Comparison of ENCODE assay signal across 8 cellular contexts in the genomic region with DNA sequence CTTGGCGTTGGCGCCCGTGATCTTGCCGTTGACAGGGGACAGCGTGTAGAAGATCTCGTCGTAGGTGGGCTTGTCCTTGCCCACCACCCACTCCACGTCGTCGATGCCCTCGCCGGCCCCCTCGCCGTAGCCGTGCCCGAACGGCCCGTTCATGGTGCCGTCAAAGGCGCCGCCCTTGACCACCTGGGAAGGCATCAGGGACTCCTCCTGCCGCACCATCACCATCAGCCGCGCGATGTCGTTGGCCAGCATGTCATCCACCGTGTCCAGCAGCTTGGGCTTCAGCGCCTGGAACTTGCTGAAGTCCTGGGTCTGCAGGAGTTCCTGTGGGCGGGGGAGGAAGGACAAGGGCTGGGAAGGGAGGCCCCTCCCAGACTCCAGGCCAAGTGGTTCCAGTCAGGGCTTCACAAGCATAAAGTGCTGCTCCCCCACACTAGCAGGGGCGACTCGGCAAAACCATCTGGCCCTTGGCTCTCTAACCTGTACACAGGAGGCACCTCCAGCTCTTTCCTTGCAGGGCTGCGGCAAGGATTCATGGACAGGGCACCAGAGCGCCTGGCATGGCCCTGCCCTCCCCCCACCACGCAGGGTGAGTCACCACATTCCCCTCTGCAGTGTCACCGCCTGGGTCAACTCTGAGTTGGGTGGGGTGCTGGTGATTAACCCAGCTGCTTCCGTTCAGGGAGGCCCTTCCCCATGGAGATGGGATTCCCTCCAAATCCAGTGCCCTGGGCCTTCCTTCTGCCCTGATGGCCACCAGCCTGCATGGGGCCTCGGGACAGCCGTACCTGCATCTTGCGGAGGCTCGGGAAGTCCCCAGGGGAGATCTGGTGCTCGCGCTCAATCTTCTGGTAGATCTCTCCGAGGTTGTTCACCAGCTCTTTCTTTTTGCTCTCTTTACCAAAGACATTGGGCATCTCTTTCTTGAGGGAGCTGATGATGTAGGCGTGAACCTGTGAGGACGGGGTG. TPM values are rescaled to one million over a fixed set of nuclear protein-coding genes. Genes with fewer than 3 reads are reported as not detected.
A peak's percentile ranks its signal among the peaks of the same experiment; 100 is the strongest.
DNase-seq lines count a peak whose midpoint lies in the region; ATAC-seq, FAIRE-seq and TF ChIP-seq lines count a peak whose summit lies in the region.

No MANE protein-coding gene starts in this region.

- DNase-seq in GOT3 (lab: John Stamatoyannopoulos, UW) = peak; percentile 55
- peak; percentile 75 to 82 for DNase-seq in SJCRH30
- DNase-seq in central memory CD8-positive, alpha-beta T cell (ENCODE audit: low spot score in 2 of 2) = no peak
- peak; percentile 80 for DNase-seq in HepG2 (ENCODE audit: low spot score)
- DNase-seq in stromal cell of bone marrow (ENCODE audit: low read depth) = peak; percentile 88
- DNase-seq in NCI-H1417 (lab: John Stamatoyannopoulos, UW) = no peak
- DNase-seq in NCI-H1417 treated with DMSO at 0.1 percent for 48 hours (lab: John Stamatoyannopoulos, UW) = no peak
- DNase-seq in NCI-H2107 treated with DMSO at 0.1 percent for 48 hours (lab: John Stamatoyannopoulos, UW; ENCODE audit: unreplicated experiment) = no peak

- peak overlapping the region; percentile 68 for H3K4me3 Mint-ChIP-seq in central memory CD8-positive, alpha-beta T cell

- intact Hi-C loops in HepG2 (cut with micrococcal nuclease; ENCODE audit: unreplicated experiment) = no loop called here

- WGBS in HepG2 (ENCODE audit: low lambda C conversion rate) = 92% methylated on average over 38 of the region's 45 CpGs

- 0 out of 2 replicates have a peak overlapping the region, but pooled peaks have one; percentile 7 for H3K9ac ChIP-seq in HepG2 (ENCODE audit: insufficient read depth, low read depth, low read length)

- CTCF ChIA-PET in HepG2 (lab: Yijun Ruan, JAX; ENCODE audit: low intra/inter-chr PET ratio, low total read pairs) = no interaction called here

- H3K4me2 ChIP-seq in HepG2 (ENCODE audit: low read depth, low read length) = no peak overlapping the region

- no peaks in the 10 kb centered on the region for H3K27me3 ChIP-seq in SJCRH30
- H3K27me3 ChIP-seq in HepG2 (ENCODE audit: control insufficient read depth in 1 of 2, insufficient read depth in 2 of 2, low read length in 2 of 2) = no peaks in the 10 kb centered on the region

- no peak for FAIRE-seq in HepG2 (lab: Jason Lieb, UNC)

- no peaks in the 10 kb centered on the region for H3K9me3 ChIP-seq in SJCRH30 (replicated peaks)
- H3K9me3 ChIP-seq in HepG2 (ENCODE audit: low read length) = no peaks in the 10 kb centered on the region

- H3K4me3 ChIP-seq in SJCRH30 (no peak overlapping the region), HepG2 (replicated peaks in 1 of 3; ENCODE audit: insufficient read depth in 1 of 3, low read depth in 2 of 3, low read length in 3 of 3) (no peak overlapping the region)

- peaks cover 63% of the 10 kb centered on the region for H3K36me3 Mint-ChIP-seq in central memory CD8-positive, alpha-beta T cell (ENCODE audit: insufficient read depth)

- H4K20me1 ChIP-seq in HepG2 (ENCODE audit: insufficient read depth, low read length) = no peaks in the 10 kb centered on the region

- POLR2A ChIA-PET in HepG2 (lab: Yijun Ruan, JAX) = interaction anchor here (0.8 to 3.0 kb wide), 16 partner anchors 10 to 267 kb away, joined by 3 to 23 read pairs (median 6); partner anchors contain the start of genes EHD1, FAU, GPHA2 and MRPL49

- TSS peak; percentile 39 for BruUV-seq in HepG2 (replicated peaks; lab: Mats Ljungman, UMichigan)

- no peak for TF ChIP-seq POLR2A in HepG2 (IDR thresholded peaks at IDR 0.05; ENCODE audit: insufficient read depth in 1 of 2, low read depth in 2 of 2, low read length in 2 of 2)

- no peaks in the 10 kb centered on the region for H3K9me3 Mint-ChIP-seq in central memory CD8-positive, alpha-beta T cell

- TF ChIP-seq RAD21 in HepG2 (CRISPR knock-in tag; IDR thresholded peaks at IDR 0.05) = no peak

- H3K27ac ChIP-seq in SJCRH30 = peak overlapping the region; percentile 73
- H3K27ac ChIP-seq in HepG2 (ENCODE audit: extremely low read length, insufficient read depth, low read length) = peak overlapping the region; percentile 43

- no peak for ATAC-seq in central memory CD8-positive, alpha-beta T cell (replicated peaks; ENCODE audit: extremely low read depth, poor library complexity, severe bottlenecking)
- ATAC-seq in HepG2 = peak; percentile 65

- no peaks in the 10 kb centered on the region for H3K27me3 Mint-ChIP-seq in central memory CD8-positive, alpha-beta T cell

- peaks cover 67% of the 10 kb centered on the region for H3K4me1 Mint-ChIP-seq in central memory CD8-positive, alpha-beta T cell

- H3K36me3 ChIP-seq in SJCRH30 (peaks cover 36% of the 10 kb centered on the region; the same call in 1 of the 2 replicates), HepG2 (replicated peaks in 1 of 2; ENCODE audit: control insufficient read depth in 1 of 2, insufficient read depth in 2 of 2, low read length in 2 of 2) (peaks cover 12 to 27% of the 10 kb centered on the region in 2 experiments; a peak in 4 of 5 replicates)

- TF ChIP-seq CTCF in HepG2 (CRISPR knock-in tag; IDR thresholded peaks at IDR 0.05) = no peak

- no peaks in the 10 kb centered on the region for H3K79me2 ChIP-seq in HepG2 (ENCODE audit: insufficient read depth, low read length)

- TF ChIP-seq EP300 in HepG2 (IDR thresholded peaks at IDR 0.05; ENCODE audit: low read depth in 2 of 2, low read length in 2 of 2) (peak in 1 of 2 experiments; percentile 62; a peak in 2 of 4 replicates), HepG2 (CRISPR knock-in tag; IDR thresholded peaks at IDR 0.05; ENCODE audit: borderline replicate concordance) (peak; percentile 87)

- peak overlapping the region; percentile 95 for H3K27ac Mint-ChIP-seq in central memory CD8-positive, alpha-beta T cell (ENCODE audit: low read depth)

- in situ Hi-C loops in HepG2 (cut with HindIII; ENCODE audit: extremely low pct_ligation_motif_present, low pct_unique_long_range_greater_than_20kb) = no loop called here

- no peak overlapping the region for H2AFZ ChIP-seq in HepG2 (ENCODE audit: low read length)

- H3K4me1 ChIP-seq in SJCRH30 (peaks cover 68% of the 10 kb centered on the region), HepG2 (ENCODE audit: insufficient read depth, low read length) (peaks cover 38% of the 10 kb centered on the region)

RNA-seq across cellular contexts. Expression of gene CDC42BPG, which starts 10.4 kb away (rescaled TPM):
- total RNA-seq in SJCRH30 (2014; rRNA removed; shearing (Covaris generic)) = 0.03 and 0.10 TPM in 2 replicates
- total RNA-seq in HepG2 (2016; rRNA removed; fragmentation: Illumina TruSeq; extraction: Trizol) = 0.77 and 1.4 TPM in 2 replicates
- total RNA-seq in HepG2 (2016; cell fraction: cytosol; rRNA removed; fragmentation: Illumina TruSeq; extraction: Trizol; ENCODE audit: low read depth) = 0.10 and 0.35 TPM in 2 replicates
- total RNA-seq in HepG2 (2016; cell fraction: insoluble cytoplasmic fraction; rRNA removed; fragmentation: Illumina TruSeq; extraction: Trizol) = 0.42 and 1.4 TPM in 2 replicates
- 0.37 and 0.38 TPM in 2 replicates for total RNA-seq in HepG2 (2016; cell fraction: membrane; rRNA removed; fragmentation: Illumina TruSeq; extraction: Trizol)
- 1.8 and 2.0 TPM in 2 replicates for total RNA-seq in HepG2 (2016; cell fraction: nucleus; rRNA removed; fragmentation: Illumina TruSeq; extraction: Trizol)
- polyA plus RNA-seq in HepG2 (2011; rRNA removed) = 0.55 and 0.99 TPM in 2 replicates
- polyA plus RNA-seq in HepG2 (2011; cell fraction: cytosol; rRNA removed) = 0.34 and 0.54 TPM in 2 replicates
- 6.3 and 7.3 TPM in 2 replicates for polyA plus RNA-seq in HepG2 (2011; cell fraction: nucleus; rRNA removed)
- 1.2 and 1.3 TPM in 2 replicates for polyA plus RNA-seq in HepG2 (2012)
- 0.06 and 0.11 TPM in 2 replicates for polyA plus RNA-seq in HepG2 (2016; cell fraction: cytosol; fragmentation: Illumina TruSeq; extraction: Trizol; ENCODE audit: low read depth)
- 0.63 and 0.75 TPM in 2 replicates for polyA plus RNA-seq in HepG2 (2016; cell fraction: insoluble cytoplasmic fraction; fragmentation: Illumina TruSeq; extraction: Trizol; ENCODE audit: low read depth)
- polyA plus RNA-seq in HepG2 (2016; cell fraction: membrane; fragmentation: Illumina TruSeq; extraction: Trizol; ENCODE audit: low read depth) = 0.24 and 0.70 TPM in 2 replicates
- polyA plus RNA-seq in HepG2 (2016; cell fraction: nucleus; fragmentation: Illumina TruSeq; extraction: Trizol; ENCODE audit: insufficient read depth, low read depth) = 4.9 and 5.6 TPM in 2 replicates
- polyA minus RNA-seq in HepG2 (2011; rRNA and poly(A)+ RNA removed; ENCODE audit: low replicate concordance) = 1.3 and 2.7 TPM in 2 replicates
- 0.59 and 1.6 TPM in 2 replicates for polyA minus RNA-seq in HepG2 (2011; cell fraction: cytosol; rRNA and poly(A)+ RNA removed)
- 1.9 and 4.0 TPM in 2 replicates for polyA minus RNA-seq in HepG2 (2011; cell fraction: nucleus; rRNA and poly(A)+ RNA removed)

RNA-seq across cellular contexts. Expression of gene EHD1, which starts 23.6 kb away (rescaled TPM):
- total RNA-seq in SJCRH30 (2014; rRNA removed; shearing (Covaris generic)) = 43.4 and 45.0 TPM in 2 replicates
- 22.0 and 26.6 TPM in 2 replicates for total RNA-seq in HepG2 (2016; rRNA removed; fragmentation: Illumina TruSeq; extraction: Trizol)
- 8.1 and 9.7 TPM in 2 replicates for total RNA-seq in HepG2 (2016; cell fraction: cytosol; rRNA removed; fragmentation: Illumina TruSeq; extraction: Trizol; ENCODE audit: low read depth)
- 22.9 and 29.1 TPM in 2 replicates for total RNA-seq in HepG2 (2016; cell fraction: insoluble cytoplasmic fraction; rRNA removed; fragmentation: Illumina TruSeq; extraction: Trizol)
- 11.0 and 11.5 TPM in 2 replicates for total RNA-seq in HepG2 (2016; cell fraction: membrane; rRNA removed; fragmentation: Illumina TruSeq; extraction: Trizol)
- 16.8 and 19.6 TPM in 2 replicates for total RNA-seq in HepG2 (2016; cell fraction: nucleus; rRNA removed; fragmentation: Illumina TruSeq; extraction: Trizol)
- polyA plus RNA-seq in HepG2 (2011; rRNA removed) = 23.6 and 29.4 TPM in 2 replicates
- 20.8 and 31.1 TPM in 2 replicates for polyA plus RNA-seq in HepG2 (2011; cell fraction: cytosol; rRNA removed)
- polyA plus RNA-seq in HepG2 (2011; cell fraction: nucleus; rRNA removed) = 42.3 and 43.0 TPM in 2 replicates
- polyA plus RNA-seq in HepG2 (2012) = 18.8 and 23.3 TPM in 2 replicates
- 3.5 and 3.9 TPM in 2 replicates for polyA plus RNA-seq in HepG2 (2016; cell fraction: cytosol; fragmentation: Illumina TruSeq; extraction: Trizol; ENCODE audit: low read depth)
- polyA plus RNA-seq in HepG2 (2016; cell fraction: insoluble cytoplasmic fraction; fragmentation: Illumina TruSeq; extraction: Trizol; ENCODE audit: low read depth) = 29.0 and 35.3 TPM in 2 replicates
- 7.9 and 9.3 TPM in 2 replicates for polyA plus RNA-seq in HepG2 (2016; cell fraction: membrane; fragmentation: Illumina TruSeq; extraction: Trizol; ENCODE audit: low read depth)
- 33.4 and 34.4 TPM in 2 replicates for polyA plus RNA-seq in HepG2 (2016; cell fraction: nucleus; fragmentation: Illumina TruSeq; extraction: Trizol; ENCODE audit: insufficient read depth, low read depth)
- 63.9 and 78.7 TPM in 2 replicates for polyA minus RNA-seq in HepG2 (2011; rRNA and poly(A)+ RNA removed; ENCODE audit: low replicate concordance)
- 21.2 and 28.0 TPM in 2 replicates for polyA minus RNA-seq in HepG2 (2011; cell fraction: cytosol; rRNA and poly(A)+ RNA removed)
- 15.5 and 22.1 TPM in 2 replicates for polyA minus RNA-seq in HepG2 (2011; cell fraction: nucleus; rRNA and poly(A)+ RNA removed)

RNA-seq across cellular contexts. Expression of gene MEN1, which starts 44.5 kb away (rescaled TPM):
- 25.9 and 26.3 TPM in 2 replicates for total RNA-seq in SJCRH30 (2014; rRNA removed; shearing (Covaris generic))
- 15.3 and 20.5 TPM in 2 replicates for total RNA-seq in HepG2 (2016; rRNA removed; fragmentation: Illumina TruSeq; extraction: Trizol)
- total RNA-seq in HepG2 (2016; cell fraction: cytosol; rRNA removed; fragmentation: Illumina TruSeq; extraction: Trizol; ENCODE audit: low read depth) = 3.8 and 4.3 TPM in 2 replicates
- 11.7 and 21.5 TPM in 2 replicates for total RNA-seq in HepG2 (2016; cell fraction: insoluble cytoplasmic fraction; rRNA removed; fragmentation: Illumina TruSeq; extraction: Trizol)
- total RNA-seq in HepG2 (2016; cell fraction: membrane; rRNA removed; fragmentation: Illumina TruSeq; extraction: Trizol) = 9.8 and 11.2 TPM in 2 replicates
- total RNA-seq in HepG2 (2016; cell fraction: nucleus; rRNA removed; fragmentation: Illumina TruSeq; extraction: Trizol) = 16.8 and 17.9 TPM in 2 replicates
- 27.3 and 30.9 TPM in 2 replicates for polyA plus RNA-seq in HepG2 (2011; rRNA removed)
- 11.1 and 16.7 TPM in 2 replicates for polyA plus RNA-seq in HepG2 (2011; cell fraction: cytosol; rRNA removed)
- polyA plus RNA-seq in HepG2 (2011; cell fraction: nucleus; rRNA removed) = 97.2 and 109 TPM in 2 replicates
- 19.6 and 26.4 TPM in 2 replicates for polyA plus RNA-seq in HepG2 (2012)
- 5.0 and 5.9 TPM in 2 replicates for polyA plus RNA-seq in HepG2 (2016; cell fraction: cytosol; fragmentation: Illumina TruSeq; extraction: Trizol; ENCODE audit: low read depth)
- polyA plus RNA-seq in HepG2 (2016; cell fraction: insoluble cytoplasmic fraction; fragmentation: Illumina TruSeq; extraction: Trizol; ENCODE audit: low read depth) = 24.4 and 31.0 TPM in 2 replicates
- 13.6 and 15.0 TPM in 2 replicates for polyA plus RNA-seq in HepG2 (2016; cell fraction: membrane; fragmentation: Illumina TruSeq; extraction: Trizol; ENCODE audit: low read depth)
- 70.2 and 70.8 TPM in 2 replicates for polyA plus RNA-seq in HepG2 (2016; cell fraction: nucleus; fragmentation: Illumina TruSeq; extraction: Trizol; ENCODE audit: insufficient read depth, low read depth)
- 38.1 and 40.7 TPM in 2 replicates for polyA minus RNA-seq in HepG2 (2011; rRNA and poly(A)+ RNA removed; ENCODE audit: low replicate concordance)
- 14.8 and 15.4 TPM in 2 replicates for polyA minus RNA-seq in HepG2 (2011; cell fraction: cytosol; rRNA and poly(A)+ RNA removed)
- 11.1 and 15.7 TPM in 2 replicates for polyA minus RNA-seq in HepG2 (2011; cell fraction: nucleus; rRNA and poly(A)+ RNA removed)

RNA-seq across cellular contexts. Expression of gene MAP4K2, which starts 51.8 kb away (rescaled TPM):
- total RNA-seq in SJCRH30 (2014; rRNA removed; shearing (Covaris generic)) = 8.9 and 9.6 TPM in 2 replicates
- total RNA-seq in HepG2 (2016; rRNA removed; fragmentation: Illumina TruSeq; extraction: Trizol) = 7.8 and 8.3 TPM in 2 replicates
- 3.5 and 4.1 TPM in 2 replicates for total RNA-seq in HepG2 (2016; cell fraction: cytosol; rRNA removed; fragmentation: Illumina TruSeq; extraction: Trizol; ENCODE audit: low read depth)
- 4.8 and 7.6 TPM in 2 replicates for total RNA-seq in HepG2 (2016; cell fraction: insoluble cytoplasmic fraction; rRNA removed; fragmentation: Illumina TruSeq; extraction: Trizol)
- 10.9 and 11.1 TPM in 2 replicates for total RNA-seq in HepG2 (2016; cell fraction: membrane; rRNA removed; fragmentation: Illumina TruSeq; extraction: Trizol)
- 6.7 and 7.4 TPM in 2 replicates for total RNA-seq in HepG2 (2016; cell fraction: nucleus; rRNA removed; fragmentation: Illumina TruSeq; extraction: Trizol)
- 15.5 and 17.6 TPM in 2 replicates for polyA plus RNA-seq in HepG2 (2011; rRNA removed)
- polyA plus RNA-seq in HepG2 (2011; cell fraction: cytosol; rRNA removed) = 7.7 and 11.1 TPM in 2 replicates
- polyA plus RNA-seq in HepG2 (2011; cell fraction: nucleus; rRNA removed) = 71.3 and 101 TPM in 2 replicates
- polyA plus RNA-seq in HepG2 (2012) = 8.7 and 10.1 TPM in 2 replicates
- 5.1 and 6.2 TPM in 2 replicates for polyA plus RNA-seq in HepG2 (2016; cell fraction: cytosol; fragmentation: Illumina TruSeq; extraction: Trizol; ENCODE audit: low read depth)
- polyA plus RNA-seq in HepG2 (2016; cell fraction: insoluble cytoplasmic fraction; fragmentation: Illumina TruSeq; extraction: Trizol; ENCODE audit: low read depth) = 7.8 and 9.1 TPM in 2 replicates
- polyA plus RNA-seq in HepG2 (2016; cell fraction: membrane; fragmentation: Illumina TruSeq; extraction: Trizol; ENCODE audit: low read depth) = 9.5 and 11.8 TPM in 2 replicates
- polyA plus RNA-seq in HepG2 (2016; cell fraction: nucleus; fragmentation: Illumina TruSeq; extraction: Trizol; ENCODE audit: insufficient read depth, low read depth) = 20.0 and 20.1 TPM in 2 replicates
- 25.9 and 40.8 TPM in 2 replicates for polyA minus RNA-seq in HepG2 (2011; rRNA and poly(A)+ RNA removed; ENCODE audit: low replicate concordance)
- 4.3 and 6.6 TPM in 2 replicates for polyA minus RNA-seq in HepG2 (2011; cell fraction: cytosol; rRNA and poly(A)+ RNA removed)
- polyA minus RNA-seq in HepG2 (2011; cell fraction: nucleus; rRNA and poly(A)+ RNA removed) = 8.7 and 10.9 TPM in 2 replicates

Comparison
In these comparisons a context has a peak if more than half of its experiments do, and no peak if none do; other contexts are left out.
1. DNase-seq: peak in GOT3 (single experiment), SJCRH30 (2 of 2), HepG2 (single experiment) and stromal cell of bone marrow (single experiment); none in central memory CD8-positive, alpha-beta T cell (0 of 2), NCI-H1417 (0 of 3), NCI-H1417 treated with DMSO at 0.1 percent for 48 hours (single experiment) and NCI-H2107 treated with DMSO at 0.1 percent for 48 hours (single experiment).